Comparison of ENCODE assay signal across 17 cellular contexts in the genomic region with DNA sequence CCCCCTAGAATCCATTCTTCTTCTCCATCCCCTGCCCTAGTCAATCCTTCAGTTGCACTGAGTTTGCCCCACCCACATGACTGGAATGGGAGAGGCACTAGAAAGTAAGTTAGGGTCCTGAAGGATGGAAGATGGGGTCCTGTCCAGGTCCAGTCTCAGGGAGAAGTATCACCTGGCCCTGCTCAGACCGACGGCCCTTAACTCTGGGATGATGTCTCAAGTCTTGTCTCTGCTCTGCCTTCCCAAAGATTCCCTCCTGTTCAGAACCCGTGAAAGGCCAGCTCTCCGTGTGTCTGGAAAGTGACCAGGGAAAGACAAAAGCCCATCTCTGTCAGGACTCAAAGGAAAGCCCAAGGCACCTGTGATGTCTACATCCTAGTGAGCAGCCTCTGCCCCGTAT.
DNase-seq lines count a peak whose midpoint lies in the region; ATAC-seq and TF ChIP-seq lines count a peak whose summit lies in the region.
"Had no signal": no experiment of that assay in that cellular context is flagged by ENCODE, and none has a peak within 500 bp of the region (broad histone marks: within the 10 kb centered on the region; RNA-seq: fewer than 3 reads in every experiment).

No MANE protein-coding gene starts in this region.

- H3K27me3 Mint-ChIP-seq in CD14-positive monocyte (ENCODE audit: low read depth in 3 of 3), result peaks cover 3 to 9% (median 7%) of the 10 kb centered on the region in 3 donors
- peaks cover 29% of the 10 kb centered on the region for H3K27me3 Mint-ChIP-seq in activated CD8-positive, alpha-beta memory T cell treated with anti-CD3 and anti-CD28 coated beads, Interleukin-2, amount 10 ng/mL, durations not matched to agents 7 days and 5 days
- H3K27me3 Mint-ChIP-seq in CD4-positive, alpha-beta memory T cell, result peaks cover 10 to 12% of the 10 kb centered on the region in 2 donors

- DNase-seq in CD14-positive monocyte (ENCODE audit: low spot score) (peak; percentile 8), mesenteric fat pad (ENCODE audit: low spot score) (peak; percentile 30), thoracic aorta (ENCODE audit: low spot score) (no peak), Peyer's patch (no peak)
- DNase-seq in activated CD8-positive, alpha-beta memory T cell treated with anti-CD3 and anti-CD28 coated beads, Interleukin-2, amount 10 ng/mL, durations not matched to agents 7 days and 5 days, result peak; percentile 8
- no peak for DNase-seq in CD4-positive, alpha-beta memory T cell
- DNase-seq: C1 segment of cervical spinal cord, COR-L47, DMS153, DND-41, GDM1, GM23248, IMR-90 had no signal

- H3K4me1 ChIP-seq in thoracic aorta (ENCODE audit: control insufficient read depth in 1 of 2, low read depth in 2 of 2) (peaks cover 6 to 33% of the 10 kb centered on the region in 2 donors), Peyer's patch (no peaks in the 10 kb centered on the region)
- no peaks in the 10 kb centered on the region for H3K4me1 ChIP-seq in CD4-positive, alpha-beta memory T cell (ENCODE audit: insufficient read depth, low read length)

- peaks cover 4% of the 10 kb centered on the region for H3K9me3 ChIP-seq in thoracic aorta
- H3K9me3 ChIP-seq in Peyer's patch, result no peaks in the 10 kb centered on the region
- H3K9me3 ChIP-seq in CD4-positive, alpha-beta memory T cell (ENCODE audit: control insufficient read depth in 1 of 2, low read length in 2 of 2), result no peaks in the 10 kb centered on the region

- peaks cover 29% of the 10 kb centered on the region for H3K4me1 Mint-ChIP-seq in CD14-positive monocyte
- no peaks in the 10 kb centered on the region for H3K4me1 Mint-ChIP-seq in activated CD8-positive, alpha-beta memory T cell treated with anti-CD3 and anti-CD28 coated beads, Interleukin-2, amount 10 ng/mL, durations not matched to agents 7 days and 5 days
- no peaks in the 10 kb centered on the region for H3K4me1 Mint-ChIP-seq in CD4-positive, alpha-beta memory T cell
- H3K4me1 Mint-ChIP-seq: B cell had no signal

- ATAC-seq in activated CD8-positive, alpha-beta memory T cell treated with anti-CD3 and anti-CD28 coated beads, Interleukin-2, amount 10 ng/mL, durations not matched to agents 7 days and 5 days, result no peak
- ATAC-seq in thoracic aorta (ENCODE audit: insufficient number of reproducible peaks, low FRiP score, low read depth) (no peak), HG02938 (IDR thresholded peaks at IDR 0.05; ENCODE audit: unreplicated experiment) (no peak), GM18907 (IDR thresholded peaks at IDR 0.05; ENCODE audit: unreplicated experiment) (no peak)
- ATAC-seq: CD8-positive, alpha-beta T cell had no signal

- TF ChIP-seq POLR2A in Peyer's patch (IDR thresholded peaks at IDR 0.05), result no peak

- H3K36me3 ChIP-seq in thoracic aorta (no peaks in the 10 kb centered on the region), Peyer's patch (no peaks in the 10 kb centered on the region)
- no peaks in the 10 kb centered on the region for H3K36me3 ChIP-seq in CD4-positive, alpha-beta memory T cell (ENCODE audit: insufficient read depth, low read length)

- no peak overlapping the region for H3K4me3 ChIP-seq in thoracic aorta
- H3K4me3 ChIP-seq in Peyer's patch, result no peak overlapping the region
- no peak overlapping the region for H3K4me3 ChIP-seq in CD4-positive, alpha-beta memory T cell (ENCODE audit: low read length in 2 of 2)
- H3K4me3 ChIP-seq: GM23248 had no signal

- CTCF ChIA-PET in activated CD8-positive, alpha-beta memory T cell treated with anti-CD3 and anti-CD28 coated beads, Interleukin-2, amount 10 ng/mL, durations not matched to agents 7 days and 5 days (lab: Charles Lee), result no interaction called here
- CTCF ChIA-PET in CD4-positive, alpha-beta memory T cell (lab: Charles Lee; ENCODE audit: partially characterized antibody), result no interaction called here

- peak overlapping the region in 1 of 7 donors; percentile 44 for H3K27ac Mint-ChIP-seq in CD14-positive monocyte
- no peak overlapping the region for H3K27ac Mint-ChIP-seq in activated CD8-positive, alpha-beta memory T cell treated with anti-CD3 and anti-CD28 coated beads, Interleukin-2, amount 10 ng/mL, durations not matched to agents 7 days and 5 days
- H3K27ac Mint-ChIP-seq in CD4-positive, alpha-beta memory T cell, result no peak overlapping the region
- H3K27ac Mint-ChIP-seq: B cell; CD8-positive, alpha-beta T cell had no signal

- TF ChIP-seq CTCF in CD14-positive monocyte (IDR thresholded peaks at IDR 0.05) (no peak), thoracic aorta (IDR thresholded peaks at IDR 0.05) (no peak), Peyer's patch (IDR thresholded peaks at IDR 0.05) (no peak)

- H3K36me3 Mint-ChIP-seq in CD14-positive monocyte, result peaks cover 0 to 9% of the 10 kb centered on the region in 2 donors
- no peaks in the 10 kb centered on the region for H3K36me3 Mint-ChIP-seq in activated CD8-positive, alpha-beta memory T cell treated with anti-CD3 and anti-CD28 coated beads, Interleukin-2, amount 10 ng/mL, durations not matched to agents 7 days and 5 days
- H3K36me3 Mint-ChIP-seq in CD4-positive, alpha-beta memory T cell, result no peaks in the 10 kb centered on the region
- H3K36me3 Mint-ChIP-seq: CD8-positive, alpha-beta T cell had no signal

- H3K4me3 Mint-ChIP-seq in CD14-positive monocyte, result no peak overlapping the region
- no peak overlapping the region for H3K4me3 Mint-ChIP-seq in activated CD8-positive, alpha-beta memory T cell treated with anti-CD3 and anti-CD28 coated beads, Interleukin-2, amount 10 ng/mL, durations not matched to agents 7 days and 5 days
- no peak overlapping the region for H3K4me3 Mint-ChIP-seq in CD4-positive, alpha-beta memory T cell
- H3K4me3 Mint-ChIP-seq: B cell; CD8-positive, alpha-beta T cell had no signal

- POLR2A ChIA-PET in CD4-positive, alpha-beta memory T cell (lab: Charles Lee; ENCODE audit: partially characterized antibody), result no interaction called here

- peaks cover 0 to 10% (median 5%) of the 10 kb centered on the region in 7 donors for H3K9me3 Mint-ChIP-seq in CD14-positive monocyte
- H3K9me3 Mint-ChIP-seq in activated CD8-positive, alpha-beta memory T cell treated with anti-CD3 and anti-CD28 coated beads, Interleukin-2, amount 10 ng/mL, durations not matched to agents 7 days and 5 days (ENCODE audit: low read depth), result peaks cover 6% of the 10 kb centered on the region
- H3K9me3 Mint-ChIP-seq in CD4-positive, alpha-beta memory T cell, result peaks cover 0 to 20% (median 14%) of the 10 kb centered on the region in 8 donors

- H3K27ac ChIP-seq in thoracic aorta, result peak overlapping the region; percentile 77 to 86
- no peak overlapping the region for H3K27ac ChIP-seq in Peyer's patch
- H3K27ac ChIP-seq in CD4-positive, alpha-beta memory T cell (ENCODE audit: low read depth, low read length), result no peak overlapping the region
- H3K27ac ChIP-seq: GM23248 had no signal

- H3K27me3 ChIP-seq in thoracic aorta (replicated peaks; ENCODE audit: insufficient read depth) (no peaks in the 10 kb centered on the region), Peyer's patch (no peaks in the 10 kb centered on the region)
- no peaks in the 10 kb centered on the region for H3K27me3 ChIP-seq in CD4-positive, alpha-beta memory T cell (ENCODE audit: insufficient read depth, low read length)

- intact Hi-C loops in CD14-positive monocyte (cut with micrococcal nuclease), result no loop called here
- intact Hi-C loops in CD4-positive, alpha-beta memory T cell (cut with micrococcal nuclease), result no loop called here

Comparison
In these comparisons a context has a peak if more than half of its experiments do, and no peak if none do; other contexts are left out.
1. DNase-seq: peak in CD14-positive monocyte (single experiment), activated CD8-positive, alpha-beta memory T cell treated with anti-CD3 and anti-CD28 coated beads, Interleukin-2, amount 10 ng/mL, durations not matched to agents 7 days and 5 days (single experiment) and mesenteric fat pad (single experiment); none in thoracic aorta (single experiment), Peyer's patch (0 of 3) and CD4-positive, alpha-beta memory T cell (0 of 5).
2. H3K27ac ChIP-seq: peak in thoracic aorta (2 of 2); none in Peyer's patch (0 of 4) and CD4-positive, alpha-beta memory T cell (single experiment).